In genomic region chr9:96818535-96818934, GRCh38 we compare ENCODE assay signal across 20 cellular contexts. TPM values are rescaled to one million over a fixed set of nuclear protein-coding genes. Genes with fewer than 3 reads are reported as not detected.
DNase-seq lines count a peak whose midpoint lies in the region; ATAC-seq, FAIRE-seq and TF ChIP-seq lines count a peak whose summit lies in the region.
"Had no signal": no experiment of that assay in that cellular context is flagged by ENCODE, and none has a peak within 500 bp of the region (broad histone marks: within the 10 kb centered on the region; RNA-seq: fewer than 3 reads in every experiment).

No MANE protein-coding gene starts in this region.

- no peaks in the 10 kb centered on the region for H4K20me1 ChIP-seq in BLaER1 treated with 17β-estradiol and CSF1 and Interleukin-3, amounts not matched to agents 10 nM and 100 nM

- H3K27ac ChIP-seq in BLaER1 treated with 17β-estradiol and CSF1 and Interleukin-3, amounts not matched to agents 10 nM and 100 nM = no peak overlapping the region
- no peak overlapping the region for H3K27ac ChIP-seq in kidney (ENCODE audit: low read depth in 2 of 2, low read length in 2 of 2)
- H3K27ac ChIP-seq: foreskin keratinocyte, PC-9, SJSA1 had no signal

- no peak overlapping the region for H3K9ac ChIP-seq in BLaER1 treated with 17β-estradiol and CSF1 and Interleukin-3, amounts not matched to agents 10 nM and 100 nM
- no peak overlapping the region for H3K9ac ChIP-seq in kidney (ENCODE audit: low read length in 2 of 2)

- DNase-seq in HT1080 (ENCODE audit: low read depth) (peak; percentile 8), cerebellar cortex (ENCODE audit: low spot score) (peak; percentile 1), kidney (no peak), amygdala (lab: John Stamatoyannopoulos, UW) (no peak), SKM-1 (lab: John Stamatoyannopoulos, UW; ENCODE audit: unreplicated experiment) (no peak)
- DNase-seq in activated effector memory CD4-positive, alpha-beta T cell treated with anti-CD3 and anti-CD28 coated beads, Interleukin-2, amount 50 U/mL, for 16 hours = no peak
- DNase-seq: activated B cell treated with CpG ODN at 0.5 μM for 24 hours; effector memory CD8-positive, alpha-beta T cell; HFFc6; NCI-H1436 treated with DMSO at 0.1 percent for 48 hours; NCI-H82; nucleus accumbens; PC-9; stimulated activated naive CD8-positive, alpha-beta T cell treated with anti-CD3 and anti-CD28 coated beads, Interleukin-15, amount 100 ng/mL, for 72 hours had no signal

- peak overlapping the region in 7 of 10 experiments; percentile 0 to 39 (median 13); a peak in 6 of 20 replicates for H3K4me3 ChIP-seq in BLaER1 treated with 17β-estradiol and CSF1 and Interleukin-3, amounts not matched to agents 10 nM and 100 nM
- H3K4me3 ChIP-seq in kidney (ENCODE audit: low read length in 2 of 2) = peak overlapping the region; percentile 14 to 18
- H3K4me3 ChIP-seq: PC-9, SJSA1 had no signal

- FAIRE-seq in kidney (lab: Jason Lieb, UNC) = no peak
- FAIRE-seq: HTR-8/SVneo had no signal

- TF ChIP-seq CTCF in kidney (IDR thresholded peaks at IDR 0.05; ENCODE audit: borderline replicate concordance, extremely low read depth, insufficient read depth) = no peak

- intact Hi-C loops in kidney (cut with DNase I) = no loop called here

- H3K4me2 ChIP-seq in BLaER1 treated with 17β-estradiol and CSF1 and Interleukin-3, amounts not matched to agents 10 nM and 100 nM = no peak overlapping the region
- H3K4me2 ChIP-seq: PC-9 had no signal

- H3K4me1 ChIP-seq in BLaER1 treated with 17β-estradiol and CSF1 and Interleukin-3, amounts not matched to agents 10 nM and 100 nM = no peaks in the 10 kb centered on the region
- H3K4me1 ChIP-seq in kidney (ENCODE audit: control insufficient read depth in 1 of 2, insufficient read depth in 1 of 2, low read depth in 1 of 2, low read length in 2 of 2) = no peaks in the 10 kb centered on the region
- H3K4me1 ChIP-seq: foreskin keratinocyte, SJSA1 had no signal

- peaks cover 99 to 100% (median 100%) of the 10 kb centered on the region in 11 experiments for H3K9me3 ChIP-seq in BLaER1 treated with 17β-estradiol and CSF1 and Interleukin-3, amounts not matched to agents 10 nM and 100 nM (replicated peaks in 1 of 11)
- peaks cover 55 to 88% of the 10 kb centered on the region in 2 donors for H3K9me3 ChIP-seq in kidney (ENCODE audit: control insufficient read depth in 1 of 2, low read length in 2 of 2)

- ATAC-seq in HG02588 (IDR thresholded peaks at IDR 0.05; ENCODE audit: unreplicated experiment) = no peak
- ATAC-seq: effector memory CD8-positive, alpha-beta T cell; foreskin keratinocyte; sciatic nerve; stimulated activated naive CD8-positive, alpha-beta T cell treated with anti-CD3 and anti-CD28 coated beads, Interleukin-15, amount 100 ng/mL, for 72 hours had no signal

- H3K36me3 ChIP-seq in BLaER1 treated with 17β-estradiol and CSF1 and Interleukin-3, amounts not matched to agents 10 nM and 100 nM = peaks cover 91 to 99% (median 94%) of the 10 kb centered on the region in 11 experiments
- H3K36me3 ChIP-seq in kidney (ENCODE audit: control insufficient read depth in 1 of 2, insufficient read depth in 2 of 2, low read length in 2 of 2) = peaks cover 11 to 40% of the 10 kb centered on the region in 2 donors

- H3K27me3 ChIP-seq in BLaER1 treated with 17β-estradiol and CSF1 and Interleukin-3, amounts not matched to agents 10 nM and 100 nM = no peaks in the 10 kb centered on the region
- H3K27me3 ChIP-seq: foreskin keratinocyte, SJSA1 had no signal

RNA-seq across cellular contexts. Expression of gene ZNF782, which starts 35.8 kb away (rescaled TPM):
- 3.3 and 3.9 TPM in 2 replicates for total RNA-seq in HT1080 (2014; rRNA removed; shearing (Covaris generic))
- 2.0 and 2.4 TPM in 2 replicates for polyA plus RNA-seq in HT1080 (2015; cell fraction: cytosol; rRNA removed)
- polyA plus RNA-seq in HT1080 (2015; cell fraction: nucleus; rRNA removed) = 3.6 and 13.8 TPM in 2 replicates
- total RNA-seq in kidney = 7.0 TPM
- polyA plus RNA-seq in kidney (ENCODE audit: insufficient read depth, low read depth, low replicate concordance) = 2.7 TPM

RNA-seq across cellular contexts. Expression of gene ZNF510, which starts 40.6 kb away (rescaled TPM):
- 4.3 and 7.4 TPM in 2 replicates for total RNA-seq in HT1080 (2014; rRNA removed; shearing (Covaris generic))
- 1.5 and 3.1 TPM in 2 replicates for polyA plus RNA-seq in HT1080 (2015; cell fraction: cytosol; rRNA removed)
- polyA plus RNA-seq in HT1080 (2015; cell fraction: nucleus; rRNA removed) = 4.8 and 5.5 TPM in 2 replicates
- total RNA-seq in kidney = 13.9 TPM
- 3.4 TPM for polyA plus RNA-seq in kidney (ENCODE audit: insufficient read depth, low read depth, low replicate concordance)

Comparison
In these comparisons a context has a peak if more than half of its experiments do, and no peak if none do; other contexts are left out.
1. DNase-seq: peak in HT1080 (single experiment) and cerebellar cortex (single experiment); none in kidney (single experiment), amygdala (0 of 56), activated effector memory CD4-positive, alpha-beta T cell treated with anti-CD3 and anti-CD28 coated beads, Interleukin-2, amount 50 U/mL, for 16 hours (single experiment) and SKM-1 (single experiment).